16 cellular contexts compared by ENCODE assay signal in genomic region chr7:17611611-17612010, GRCh38.
DNase-seq lines count a peak whose midpoint lies in the region; ATAC-seq and TF ChIP-seq lines count a peak whose summit lies in the region.
"Had no signal": no experiment of that assay in that cellular context is flagged by ENCODE, and none has a peak within 500 bp of the region (broad histone marks: within the 10 kb centered on the region; RNA-seq: fewer than 3 reads in every experiment).

No MANE protein-coding gene starts in this region.

- H3K4me1 ChIP-seq in IMR-90 (ENCODE audit: control insufficient read depth, insufficient read depth, low read length) (0 out of 2 replicates have a peak, but pooled peaks cover 2% of the 10 kb centered on the region), right lobe of liver (peaks cover 0 to 6% (median 0%) of the 10 kb centered on the region in 4 donors), ascending aorta (no peaks in the 10 kb centered on the region)
- H3K4me1 ChIP-seq: HAP-1 had no signal

- H3K36me3 Mint-ChIP-seq in naive thymus-derived CD8-positive, alpha-beta T cell = no peaks in the 10 kb centered on the region

- H3K4me2 ChIP-seq in IMR-90 (ENCODE audit: low read depth, low read length) = no peak overlapping the region
- H3K4me2 ChIP-seq: A549 had no signal

- no peak overlapping the region for H3K9ac ChIP-seq in IMR-90 (ENCODE audit: low read depth, low read length)
- H3K9ac ChIP-seq: GM23248 had no signal

- H3K14ac ChIP-seq in IMR-90 (replicated peaks; ENCODE audit: low read depth, low read length) = no peak overlapping the region

- H3K4ac ChIP-seq in IMR-90 (ENCODE audit: low read depth, low read length) = no peak overlapping the region

- H2BK15ac ChIP-seq in IMR-90 (ENCODE audit: low read depth, low read length) = no peak overlapping the region

- H2AK5ac ChIP-seq in IMR-90 (ENCODE audit: low read depth, low read length) = no peak overlapping the region

- dilution Hi-C loops in IMR-90 (cut with HindIII; ENCODE audit: low sequenced_read_pairs, unreplicated experiment) = no loop called here

- H2BK120ac ChIP-seq in IMR-90 (ENCODE audit: low read depth, low read length) = no peak overlapping the region

- intact Hi-C loops in IMR-90 (cut with micrococcal nuclease) = no loop called here
- intact Hi-C loops in right lobe of liver (cut with DNase I) = no loop called here
- intact Hi-C loops in ascending aorta (cut with DNase I) = no loop called here

- H3K4me1 Mint-ChIP-seq in naive thymus-derived CD8-positive, alpha-beta T cell = no peaks in the 10 kb centered on the region

- H2BK20ac ChIP-seq in IMR-90 (ENCODE audit: low read depth, low read length) = no peak overlapping the region

- DNase-seq in IMR-90 (peak; percentile 42), fibroblast of pulmonary artery (ENCODE audit: low read depth) (peak; percentile 41), iris pigment epithelial cell (ENCODE audit: low read depth) (peak; percentile 28), right lobe of liver (no peak), SHP77 (lab: John Stamatoyannopoulos, UW) (no peak), ascending aorta (ENCODE audit: low spot score in 2 of 2) (no peak)
- DNase-seq in naive thymus-derived CD8-positive, alpha-beta T cell = no peak
- DNase-seq: AML-193; Caco-2; CD4-positive, alpha-beta T cell; GM23248 had no signal

- H3K27ac Mint-ChIP-seq in naive thymus-derived CD8-positive, alpha-beta T cell = no peak overlapping the region
- H3K27ac Mint-ChIP-seq: CD4-positive, alpha-beta T cell had no signal

- H3K56ac ChIP-seq in IMR-90 (ENCODE audit: extremely low read depth, insufficient read depth, low read length) = no peak overlapping the region

- H2AFZ ChIP-seq in IMR-90 (replicated peaks; ENCODE audit: low read length, poor library complexity) = no peak overlapping the region
- H2AFZ ChIP-seq: GM23248 had no signal

- no peak overlapping the region for H3K18ac ChIP-seq in IMR-90 (ENCODE audit: low read depth, low read length)

- BruUV-seq in IMR-90 (replicated peaks; lab: Mats Ljungman, UMichigan) = no TSS peak

- TF ChIP-seq POLR2A in IMR-90 (IDR thresholded peaks at IDR 0.05; ENCODE audit: low read depth, low read length) = no peak
- TF ChIP-seq POLR2A in right lobe of liver (IDR thresholded peaks at IDR 0.05) = no peak

- no peaks in the 10 kb centered on the region for H3K9me1 ChIP-seq in IMR-90 (ENCODE audit: insufficient read depth, low read length)

- TF ChIP-seq CTCF in IMR-90 (conservative IDR thresholded peaks at IDR 0.05; ENCODE audit: low read depth, low read length) = no peak
- TF ChIP-seq CTCF in fibroblast of pulmonary artery (IDR thresholded peaks at IDR 0.05; ENCODE audit: low read length, missing control alignments) = no peak
- TF ChIP-seq CTCF in right lobe of liver (IDR thresholded peaks at IDR 0.05) = no peak
- TF ChIP-seq CTCF in ascending aorta (IDR thresholded peaks at IDR 0.05) = no peak

- no peak overlapping the region for H4K5ac ChIP-seq in IMR-90 (ENCODE audit: low read depth, low read length)

- ATAC-seq in IMR-90 (ENCODE audit: low read depth) (no peak), right lobe of liver (peak; percentile 56 to 82 (median 80)), GM18858 (IDR thresholded peaks at IDR 0.05; ENCODE audit: unreplicated experiment) (no peak)
- no peak for ATAC-seq in naive thymus-derived CD8-positive, alpha-beta T cell
- ATAC-seq: A549 had no signal

- TF ChIP-seq RAD21 in IMR-90 (IDR thresholded peaks at IDR 0.05; ENCODE audit: low read length) = no peak

- H2AK9ac ChIP-seq in IMR-90 (replicated peaks; ENCODE audit: low read depth, low read length, poor library complexity) = no peak overlapping the region

- H3K4me3 Mint-ChIP-seq in naive thymus-derived CD8-positive, alpha-beta T cell = no peak overlapping the region
- H3K4me3 Mint-ChIP-seq: CD4-positive, alpha-beta T cell had no signal

- no peaks in the 10 kb centered on the region for H4K20me1 ChIP-seq in IMR-90 (ENCODE audit: insufficient read depth, low read length)

- H2BK5ac ChIP-seq in IMR-90 (ENCODE audit: low read depth, low read length, poor library complexity, severe bottlenecking) = no peak overlapping the region

- H3K27me3 ChIP-seq in IMR-90 (ENCODE audit: control insufficient read depth, insufficient read depth, low read length) = no peaks in the 10 kb centered on the region
- H3K27me3 ChIP-seq in right lobe of liver = no peaks in the 10 kb centered on the region
- H3K27me3 ChIP-seq in ascending aorta = no peaks in the 10 kb centered on the region

- POLR2A ChIA-PET in IMR-90 (lab: Charles Lee; ENCODE audit: unreplicated experiment) = no interaction called here
- POLR2A ChIA-PET in naive thymus-derived CD8-positive, alpha-beta T cell (lab: Charles Lee) = no interaction called here

- H3K27me3 Mint-ChIP-seq in naive thymus-derived CD8-positive, alpha-beta T cell = no peaks in the 10 kb centered on the region
- H3K27me3 Mint-ChIP-seq: CD4-positive, alpha-beta T cell had no signal

- peaks cover 0 to 3% (median 0%) of the 10 kb centered on the region in 9 donors for H3K9me3 Mint-ChIP-seq in naive thymus-derived CD8-positive, alpha-beta T cell
- H3K9me3 Mint-ChIP-seq: CD4-positive, alpha-beta T cell had no signal

- in situ Hi-C loops in IMR-90 (cut with MboI; ENCODE audit: low sequenced_read_pairs) = no loop called here

- H4K8ac ChIP-seq in IMR-90 (ENCODE audit: low read depth in 2 of 2, low read length in 2 of 2) = no peak overlapping the region

- no peak overlapping the region for H4K91ac ChIP-seq in IMR-90 (ENCODE audit: insufficient read depth, low read depth, low read length)

- H3K27ac ChIP-seq in IMR-90 (ENCODE audit: insufficient read depth, low read length) = no peak overlapping the region
- H3K27ac ChIP-seq in right lobe of liver = no peak overlapping the region
- H3K27ac ChIP-seq in ascending aorta = no peak overlapping the region
- H3K27ac ChIP-seq: 22Rv1, A549, C4-2B, GM23248 had no signal

- CTCF ChIA-PET in IMR-90 (lab: Yijun Ruan, JAX) = interaction anchor here (1.0 kb wide), 2 partner anchors 10 to 13 kb away, joined by 3 read pairs; no protein-coding TSS in a partner anchor

- no peaks in the 10 kb centered on the region for H3K79me1 ChIP-seq in IMR-90 (ENCODE audit: low read depth in 1 of 2, low read length in 2 of 2)

- H3K36me3 ChIP-seq in IMR-90 (ENCODE audit: control insufficient read depth, insufficient read depth, low read length) (no peaks in the 10 kb centered on the region), right lobe of liver (no peaks in the 10 kb centered on the region), ascending aorta (no peaks in the 10 kb centered on the region)
- H3K36me3 ChIP-seq: HAP-1 had no signal

- H3K9me3 ChIP-seq in IMR-90 (ENCODE audit: control insufficient read depth, insufficient read depth, low read length) (no peaks in the 10 kb centered on the region), right lobe of liver (no peaks in the 10 kb centered on the region), ascending aorta (no peaks in the 10 kb centered on the region)
- H3K9me3 ChIP-seq: Caco-2, HAP-1 had no signal

- H3K4me3 ChIP-seq in IMR-90 (ENCODE audit: insufficient read depth, low read depth, low read length) (no peak overlapping the region), fibroblast of pulmonary artery (replicated peaks; ENCODE audit: low read depth, low read length) (no peak overlapping the region), right lobe of liver (no peak overlapping the region), ascending aorta (no peak overlapping the region)
- H3K4me3 ChIP-seq: A549, GM23248, HAP-1 had no signal

- no CpG with 5 or more reads among the region's 4 CpGs for WGBS in IMR-90 (ENCODE audit: extremely low coverage in 2 of 2, insufficient read length in 1 of 2), 2 experiments
- WGBS in right lobe of liver (ENCODE audit: insufficient coverage, low coverage, low lambda C conversion rate, missing lambda C conversion rate) = 15% methylated on average over 4 of the region's 4 CpGs

- H3K23ac ChIP-seq in IMR-90 (ENCODE audit: low read depth, low read length) = no peak overlapping the region

TF ChIP-seq in IMR-90, 13 proteins besides CTCF, POLR2A, EP300 and RAD21:
- TF ChIP-seq FOS (IDR thresholded peaks at IDR 0.05; ENCODE audit: low read depth, low read length) = no peak
- TF ChIP-seq MXI1 (IDR thresholded peaks at IDR 0.05; ENCODE audit: borderline replicate concordance, low read depth, low read length) = no peak
- no peak for TF ChIP-seq USF2 (IDR thresholded peaks at IDR 0.05; ENCODE audit: low read depth, low read length)
- no peak for TF ChIP-seq CEBPB (IDR thresholded peaks at IDR 0.05; ENCODE audit: low read depth, low read length)
- no peak for TF ChIP-seq MAZ (IDR thresholded peaks at IDR 0.05; ENCODE audit: borderline replicate concordance, low read depth, low read length)
- TF ChIP-seq BHLHE40 (IDR thresholded peaks at IDR 0.05; ENCODE audit: low read depth, low read length) = no peak
- TF ChIP-seq ELK1 (IDR thresholded peaks at IDR 0.05; ENCODE audit: borderline replicate concordance, low read depth, low read length) = no peak

Comparison
In these comparisons a context has a peak if more than half of its experiments do, and no peak if none do; other contexts are left out.
1. ATAC-seq: peak in right lobe of liver (4 of 4); none in IMR-90 (single experiment), GM18858 (single experiment) and naive thymus-derived CD8-positive, alpha-beta T cell (0 of 2).
2. DNase-seq: peak in IMR-90 (single experiment), fibroblast of pulmonary artery (single experiment) and iris pigment epithelial cell (single experiment); none in right lobe of liver (0 of 3), SHP77 (0 of 2), ascending aorta (0 of 2) and naive thymus-derived CD8-positive, alpha-beta T cell (0 of 10).